ENCODE assay signal across 8 cellular contexts in the genomic region with DNA sequence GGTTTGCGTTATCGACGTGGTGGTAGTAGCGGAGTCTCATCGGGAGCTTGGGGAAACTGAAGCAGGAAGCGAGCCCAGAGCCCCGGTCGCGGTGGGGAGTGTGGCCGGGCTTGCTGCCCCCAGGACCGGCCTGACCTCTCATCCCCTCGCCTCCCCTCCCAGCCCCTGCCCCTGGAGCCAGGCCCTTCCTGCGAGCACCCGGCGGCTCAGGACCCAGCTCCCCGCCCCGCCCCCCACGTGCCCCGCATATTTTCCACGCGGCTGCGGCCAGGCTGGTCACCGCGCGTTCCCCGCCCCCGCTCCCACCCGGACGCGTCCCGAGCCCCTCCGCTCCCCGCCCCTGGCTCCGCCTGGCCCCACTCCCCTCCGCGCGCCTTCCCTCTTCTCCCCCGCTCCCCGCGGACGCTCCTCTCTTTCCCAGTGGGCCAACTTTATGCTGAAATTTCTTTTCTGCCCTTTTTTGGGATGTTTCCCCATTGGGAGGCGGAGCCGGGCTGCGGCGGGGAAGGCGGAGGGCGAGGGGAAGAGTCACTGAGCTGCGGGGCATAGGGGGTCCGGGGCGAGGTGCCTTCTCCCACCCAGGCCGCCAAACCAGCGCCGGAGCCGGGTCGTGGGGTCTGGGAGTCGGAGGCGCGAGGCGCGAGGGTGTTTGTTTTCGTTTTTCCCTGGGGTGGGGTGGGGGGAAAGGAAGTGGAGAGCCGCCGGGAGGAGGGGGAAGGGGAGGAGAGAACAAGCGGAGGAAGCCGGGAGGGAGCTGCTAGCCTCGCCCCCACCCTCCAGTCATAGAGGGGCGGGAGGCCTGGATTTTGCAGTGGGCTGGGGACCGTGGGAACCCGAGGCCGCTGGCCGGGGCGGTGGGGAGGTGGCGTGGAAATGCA. TPM values are rescaled to one million over a fixed set of nuclear protein-coding genes. Genes with fewer than 3 reads are reported as not detected.
DNase-seq lines count a peak whose midpoint lies in the region; ATAC-seq and TF ChIP-seq lines count a peak whose summit lies in the region.

No MANE protein-coding gene starts in this region.

- no TSS peak for BruUV-seq in HCT116 (replicated peaks; lab: Mats Ljungman, UMichigan)

- no peak for TF ChIP-seq CTCF in HCT116 (IDR thresholded peaks at IDR 0.05 in 2 of 3, conservative IDR thresholded peaks at IDR 0.05 in 1 of 3; ENCODE audit: borderline replicate concordance in 1 of 3, insufficient read depth in 1 of 3, low read depth in 2 of 3, low read length in 2 of 3)
- TF ChIP-seq CTCF in right atrium auricular region (IDR thresholded peaks at IDR 0.05) = no peak

- peak overlapping the region; percentile 39 for H2AFZ ChIP-seq in HCT116 (ENCODE audit: low read depth, low read length, poor library complexity, severe bottlenecking)

- H3K4me1 ChIP-seq in BLaER1 treated with 17β-estradiol and CSF1 and Interleukin-3, amounts not matched to agents 10 nM and 100 nM = peaks cover 39 to 51% (median 48%) of the 10 kb centered on the region in 10 experiments
- H3K4me1 ChIP-seq in HCT116 (ENCODE audit: control insufficient read depth in 1 of 2, insufficient read depth in 2 of 2, low read length in 2 of 2) = peaks cover 18 to 30% of the 10 kb centered on the region in 2 experiments
- peaks cover 0 to 46% of the 10 kb centered on the region in 2 donors for H3K4me1 ChIP-seq in right atrium auricular region

- H3K4me3 ChIP-seq in BLaER1 treated with 17β-estradiol and CSF1 and Interleukin-3, amounts not matched to agents 10 nM and 100 nM = peak overlapping the region; percentile 61 to 81 (median 68)
- peak overlapping the region; percentile 83 to 90 for H3K4me3 ChIP-seq in HCT116 (replicated peaks in 1 of 2; ENCODE audit: low read depth in 1 of 2, low read length in 2 of 2)
- H3K4me3 ChIP-seq in right atrium auricular region = peak overlapping the region; percentile 70 to 74

- no peaks in the 10 kb centered on the region for H3K27me3 ChIP-seq in BLaER1 treated with 17β-estradiol and CSF1 and Interleukin-3, amounts not matched to agents 10 nM and 100 nM
- H3K27me3 ChIP-seq in HCT116 (ENCODE audit: insufficient read depth, low read length) = no peaks in the 10 kb centered on the region
- H3K27me3 ChIP-seq in right atrium auricular region = no peaks in the 10 kb centered on the region

- H3K9me3 ChIP-seq in BLaER1 treated with 17β-estradiol and CSF1 and Interleukin-3, amounts not matched to agents 10 nM and 100 nM (replicated peaks in 1 of 11) = no peaks in the 10 kb centered on the region
- H3K9me3 ChIP-seq in HCT116 (ENCODE audit: control insufficient read depth in 1 of 2, insufficient read depth in 1 of 2, low read depth in 1 of 2, low read length in 2 of 2) = no peaks in the 10 kb centered on the region
- no peaks in the 10 kb centered on the region for H3K9me3 ChIP-seq in right atrium auricular region

- TF ChIP-seq RAD21 in HCT116 (IDR thresholded peaks at IDR 0.05; ENCODE audit: low read depth) = no peak

- peaks cover 0 to 1% (median 0%) of the 10 kb centered on the region in 11 experiments; a peak in 3 of 22 replicates for H4K20me1 ChIP-seq in BLaER1 treated with 17β-estradiol and CSF1 and Interleukin-3, amounts not matched to agents 10 nM and 100 nM
- H4K20me1 ChIP-seq in HCT116 (ENCODE audit: insufficient read depth) = no peaks in the 10 kb centered on the region

- peak overlapping the region; percentile 78 to 86 (median 83) for H3K9ac ChIP-seq in BLaER1 treated with 17β-estradiol and CSF1 and Interleukin-3, amounts not matched to agents 10 nM and 100 nM
- H3K9ac ChIP-seq in HCT116 (ENCODE audit: low read length) = peak overlapping the region; percentile 96

- peak overlapping the region; percentile 64 to 87 (median 80) for H3K27ac ChIP-seq in BLaER1 treated with 17β-estradiol and CSF1 and Interleukin-3, amounts not matched to agents 10 nM and 100 nM
- H3K27ac ChIP-seq in HCT116 (ENCODE audit: low read depth, low read length) (peak overlapping the region; percentile 97), right atrium auricular region (peak overlapping the region; percentile 97 to 99)

- no peak for TF ChIP-seq POLR2A in HCT116 (IDR thresholded peaks at IDR 0.05; ENCODE audit: borderline replicate concordance, extremely low read depth, insufficient read depth, insufficient read length)

- H3K36me3 ChIP-seq in BLaER1 treated with 17β-estradiol and CSF1 and Interleukin-3, amounts not matched to agents 10 nM and 100 nM = peaks cover 2 to 15% (median 4%) of the 10 kb centered on the region in 11 experiments
- H3K36me3 ChIP-seq in HCT116 (ENCODE audit: control insufficient read depth in 1 of 2, insufficient read depth in 2 of 2, low read length in 2 of 2) (peaks cover 15 to 25% of the 10 kb centered on the region in 2 experiments; a peak in 3 of 4 replicates), right atrium auricular region (peaks cover 19% of the 10 kb centered on the region)

- H3K9me2 ChIP-seq in HCT116 (ENCODE audit: insufficient read depth) = no peaks in the 10 kb centered on the region

- intact Hi-C loops in HCT116 (cut with micrococcal nuclease) = loop anchor here (2.0 to 5.0 kb wide), 2 partner anchors 34 to 37 kb away; no protein-coding TSS in a partner anchor
- intact Hi-C loops in posterior vena cava (cut with DNase I) = loop anchor here in 1 of 2 donors (2.0 kb wide), 1 partner anchor 30 kb away; no protein-coding TSS in a partner anchor

- DNase-seq in HCT116 (ENCODE audit: low read depth, low spot score) (no peak), astrocyte of the hippocampus (ENCODE audit: low read depth, low spot score) (peak; percentile 94), right atrium auricular region (ENCODE audit: low spot score) (peak; percentile 71), posterior vena cava (ENCODE audit: low spot score) (peak; percentile 94)

- peak overlapping the region; percentile 78 to 99 (median 96) for H3K4me2 ChIP-seq in BLaER1 treated with 17β-estradiol and CSF1 and Interleukin-3, amounts not matched to agents 10 nM and 100 nM
- peak overlapping the region; percentile 90 for H3K4me2 ChIP-seq in HCT116 (ENCODE audit: low read length)

- ATAC-seq in HCT116 (peak; percentile 64), SK-N-SH treated with all-trans-retinoic acid at 6 μM for 48 hours (peak; percentile 60), HG03442 (IDR thresholded peaks at IDR 0.05; ENCODE audit: unreplicated experiment) (no peak), GM19467 (IDR thresholded peaks at IDR 0.05; ENCODE audit: unreplicated experiment) (no peak)

- RAD21 ChIA-PET in HCT116 (lab: Charles Lee; ENCODE audit: low non-redundant PET in 1 of 2, low total read pairs in 2 of 2, uncharacterized antibody in 2 of 2, unreplicated experiment in 2 of 2) = interaction anchor here (0.6 to 1.2 kb wide), 3 partner anchors 44 to 87 kb away, joined by 3 read pairs; no protein-coding TSS in a partner anchor

- POLR2A ChIA-PET in HCT116 (lab: Charles Lee) = interaction anchor here (0.7 to 4.2 kb wide), 5 partner anchors 11 to 618 kb away, joined by 3 to 16 read pairs (median 5); a partner anchor contains a TSS

- peaks cover 39% of the 10 kb centered on the region for H3K79me2 ChIP-seq in HCT116 (ENCODE audit: insufficient read depth, low read length)

- CTCF ChIA-PET in HCT116 (lab: Charles Lee) = interaction anchor here (0.9 to 1.4 kb wide), 3 partner anchors 10 to 988 kb away, joined by 3 to 8 read pairs (median 3); a partner anchor contains a TSS

TF ChIP-seq in HCT116, 20 proteins besides CTCF, POLR2A, EP300 and RAD21:
- 0 out of 2 replicates have a peak, but pooled peaks have one; percentile 16 for TF ChIP-seq POLR2AphosphoS5 (IDR thresholded peaks at IDR 0.05; ENCODE audit: low read depth, low read length)
- no peak for TF ChIP-seq FOSL1 (IDR thresholded peaks at IDR 0.05; ENCODE audit: low read depth)

TF ChIP-seq in SK-N-SH treated with all-trans-retinoic acid at 6 μM for 48 hours, 23 proteins besides CTCF, POLR2A, EP300 and RAD21:
- TF ChIP-seq RARB (CRISPR knock-in tag; IDR thresholded peaks at IDR 0.05) = no peak
- TF ChIP-seq, protein P1, sequence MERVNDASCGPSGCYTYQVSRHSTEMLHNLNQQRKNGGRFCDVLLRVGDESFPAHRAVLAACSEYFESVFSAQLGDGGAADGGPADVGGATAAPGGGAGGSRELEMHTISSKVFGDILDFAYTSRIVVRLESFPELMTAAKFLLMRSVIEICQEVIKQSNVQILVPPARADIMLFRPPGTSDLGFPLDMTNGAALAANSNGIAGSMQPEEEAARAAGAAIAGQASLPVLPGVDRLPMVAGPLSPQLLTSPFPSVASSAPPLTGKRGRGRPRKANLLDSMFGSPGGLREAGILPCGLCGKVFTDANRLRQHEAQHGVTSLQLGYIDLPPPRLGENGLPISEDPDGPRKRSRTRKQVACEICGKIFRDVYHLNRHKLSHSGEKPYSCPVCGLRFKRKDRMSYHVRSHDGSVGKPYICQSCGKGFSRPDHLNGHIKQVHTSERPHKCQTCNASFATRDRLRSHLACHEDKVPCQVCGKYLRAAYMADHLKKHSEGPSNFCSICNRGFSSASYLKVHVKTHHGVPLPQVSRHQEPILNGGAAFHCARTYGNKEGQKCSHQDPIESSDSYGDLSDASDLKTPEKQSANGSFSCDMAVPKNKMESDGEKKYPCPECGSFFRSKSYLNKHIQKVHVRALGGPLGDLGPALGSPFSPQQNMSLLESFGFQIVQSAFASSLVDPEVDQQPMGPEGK (CRISPR knock-in tag; IDR thresholded peaks at IDR 0.05; ENCODE audit: borderline replicate concordance) = peak; percentile 86; the same call in 1 of the 2 replicates
- no peak for TF ChIP-seq ZNF8 (CRISPR knock-in tag; IDR thresholded peaks at IDR 0.05)

RNA-seq across cellular contexts. Expression of a gene that starts 1.0 kb away (rescaled TPM):
- 278 TPM for total RNA-seq in HCT116 (2021; ENCODE audit: unreplicated experiment)
- 321 and 354 TPM in 2 replicates for polyA plus RNA-seq in HCT116 (2012)
- 100 to 1,000 TPM; 599 to 915 TPM for total RNA-seq in right atrium auricular region
- 1,000 to 10,000 TPM; 2,096 to 3,529 TPM for total RNA-seq in posterior vena cava

RNA-seq across cellular contexts. Expression of a gene that starts 17.0 kb away (rescaled TPM):
- total RNA-seq in HCT116 (2021; ENCODE audit: unreplicated experiment) (8.5 TPM), right atrium auricular region (1 to 10 TPM; 5.5 to 5.9 TPM), posterior vena cava (1 to 10 TPM in 1 of 2 donors, not detected in 1; 1.2 TPM)
- polyA plus RNA-seq in HCT116 (2012) = 27.6 and 29.4 TPM in 2 replicates

RNA-seq across cellular contexts. Expression of a gene that starts 25.7 kb away (rescaled TPM):
- total RNA-seq in HCT116 (2021; ENCODE audit: unreplicated experiment) (29.8 TPM), right atrium auricular region (under 1 TPM in 1 of 2 donors, not detected in 1; 0.44 TPM), posterior vena cava (under 1 TPM; 0.29 to 0.46 TPM)
- polyA plus RNA-seq in HCT116 (2012) = 18.1 and 23.4 TPM in 2 replicates

RNA-seq across cellular contexts. Expression of a gene that starts 32.6 kb away (rescaled TPM):
- 11.1 TPM for total RNA-seq in HCT116 (2021; ENCODE audit: unreplicated experiment)
- 10.3 and 11.1 TPM in 2 replicates for polyA plus RNA-seq in HCT116 (2012)
- 10 to 100 TPM; 38.5 to 64.3 TPM for total RNA-seq in right atrium auricular region
- total RNA-seq in posterior vena cava = 10 to 100 TPM; 54.6 to 60.3 TPM

RNA-seq across cellular contexts. Expression of a gene that starts 32.9 kb away (rescaled TPM):
- total RNA-seq in HCT116 (2021; ENCODE audit: unreplicated experiment) (30,969 TPM), right atrium auricular region (100 to 1,000 TPM in 1 of 2 donors, not detected in 1; 431 TPM), posterior vena cava (over 10,000 TPM; 18,238 to 21,166 TPM)
- polyA plus RNA-seq in HCT116 (2012) = 23.0 and 89.1 TPM in 2 replicates

Comparison
In these comparisons a context has a peak if more than half of its experiments do, and no peak if none do; other contexts are left out.
1. ATAC-seq: peak in HCT116 (single experiment) and SK-N-SH treated with all-trans-retinoic acid at 6 μM for 48 hours (single experiment); none in HG03442 (single experiment) and GM19467 (single experiment).
2. RNA of a gene that starts 25.7 kb away (total RNA-seq): 29.8 TPM in HCT116 (single experiment); 0.29 to 0.46 TPM in posterior vena cava and 0.44 TPM in right atrium auricular region; every median in the first group is over 10 times any median in the second.
3. Peak in every context shown above with its lines, with median percentiles within 50 percentile points of each other: H3K27ac ChIP-seq and H3K4me3 ChIP-seq.